Comparison of ENCODE assay signal across 1 cellular context in genomic region chr17:49193513-49194296, GRCh38.
A peak's percentile ranks its signal among the peaks of the same experiment; 100 is the strongest.
TF ChIP-seq lines count a peak whose summit lies in the region.

No MANE protein-coding gene starts in this region.

TF ChIP-seq in GM23338, 12 proteins besides CTCF, POLR2A, EP300 and RAD21 (continued from another document):
- TF ChIP-seq ZNF462 (CRISPR knock-in tag; IDR thresholded peaks at IDR 0.05) (no peak), ZNF114 (CRISPR knock-in tag; IDR thresholded peaks at IDR 0.05) (no peak), EZH2phosphoT487 (IDR thresholded peaks at IDR 0.05; ENCODE audit: unreplicated experiment) (no peak), ZNF331 (CRISPR knock-in tag; IDR thresholded peaks at IDR 0.05; ENCODE audit: low read depth) (no peak), JUNB (IDR thresholded peaks at IDR 0.05; ENCODE audit: unreplicated experiment) (peak; percentile 45), CREB1 (CRISPR knock-in tag; IDR thresholded peaks at IDR 0.05; ENCODE audit: low read depth) (no peak), EZH2 (IDR thresholded peaks at IDR 0.05; ENCODE audit: low read depth, unreplicated experiment) (no peak), ETS1 (IDR thresholded peaks at IDR 0.05) (no peak), POLR2AphosphoS5 (IDR thresholded peaks at IDR 0.05; ENCODE audit: low read depth) (peak; percentile 39; the same call in 1 of the 2 replicates)
